8 cellular contexts compared by ENCODE assay signal in the genomic region with DNA sequence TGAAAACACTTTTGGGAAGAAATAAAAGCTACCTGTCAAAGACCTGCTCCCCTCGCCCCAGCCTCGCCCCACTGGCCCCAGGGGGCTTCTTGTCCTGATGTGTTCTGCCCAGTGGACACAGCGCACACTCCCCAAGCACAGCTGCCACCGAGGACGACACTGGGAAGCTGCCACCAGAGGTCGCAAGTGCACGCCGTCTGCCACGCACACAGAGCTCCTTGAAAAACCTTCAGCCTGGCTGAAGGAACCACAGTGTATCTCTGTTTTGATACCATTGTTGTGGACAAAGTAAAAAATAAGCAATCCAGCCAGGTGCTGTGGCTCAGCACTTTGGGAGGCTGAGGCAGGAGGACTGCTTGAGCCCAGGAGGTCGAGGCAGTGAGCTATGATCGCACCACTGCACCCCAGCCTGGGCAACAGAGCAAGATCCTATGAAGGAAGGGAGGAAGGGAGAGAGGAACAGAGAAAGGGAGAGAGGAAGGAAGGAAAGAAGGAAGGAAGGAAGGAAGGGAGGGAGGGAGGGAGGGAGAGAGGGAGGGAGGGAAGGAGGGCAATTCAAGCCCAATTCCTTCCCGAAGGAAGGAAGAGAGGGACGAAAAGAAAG. TPM values are rescaled to one million over a fixed set of nuclear protein-coding genes. Genes with fewer than 3 reads are reported as not detected.
A peak's percentile ranks its signal among the peaks of the same experiment; 100 is the strongest.
DNase-seq lines count a peak whose midpoint lies in the region; ATAC-seq and TF ChIP-seq lines count a peak whose summit lies in the region.

No MANE protein-coding gene starts in this region.

- DNase-seq in GM10266 (ENCODE audit: extremely low spot score) (peak; percentile 73), MM.1S (peak; percentile 73), SHP77 treated with DMSO at 0.1 percent for 48 hours (lab: John Stamatoyannopoulos, UW) (peak; percentile 40), posterior cingulate gyrus (peak; percentile 57 to 96 (median 81)), uterus (peak in 1 of 2 donors; percentile 35)
- peak; percentile 67 for DNase-seq in activated naive CD4-positive, alpha-beta T cell treated with Interleukin-2 at 50 U/mL for 16 hours

- no peak for TF ChIP-seq POLR2A in gastroesophageal sphincter (IDR thresholded peaks at IDR 0.05)
- TF ChIP-seq POLR2A in uterus (IDR thresholded peaks at IDR 0.05): no peak

- 18 to 35% methylated on average over 2 to 11 of the region's 13 CpGs for WGBS in gastroesophageal sphincter (ENCODE audit: low coverage in 1 of 2), 2 donors

- no peaks in the 10 kb centered on the region for H3K9me3 ChIP-seq in MM.1S (replicated peaks; ENCODE audit: insufficient read depth, low read length)
- H3K9me3 ChIP-seq in gastroesophageal sphincter: no peaks in the 10 kb centered on the region
- no peaks in the 10 kb centered on the region for H3K9me3 ChIP-seq in uterus

- H3K4me2 ChIP-seq in MM.1S (ENCODE audit: low read depth, low read length): no peak overlapping the region

- intact Hi-C loops in posterior cingulate gyrus (cut with DNase I) (loop anchor here (1.0 kb wide), 1 partner anchor 341 kb away; no protein-coding TSS in a partner anchor), uterus (cut with DNase I; ENCODE audit: low total_unique reads) (no loop called here)

- ATAC-seq in gastroesophageal sphincter (no peak), GM19324 (IDR thresholded peaks at IDR 0.05; ENCODE audit: low FRiP score, unreplicated experiment) (no peak)

- H3K36me3 ChIP-seq in MM.1S (replicated peaks; ENCODE audit: insufficient read depth, low read length) (no peaks in the 10 kb centered on the region), gastroesophageal sphincter (peaks cover 0 to 13% of the 10 kb centered on the region in 2 donors), uterus (no peaks in the 10 kb centered on the region)

- H3K27me3 ChIP-seq in MM.1S (replicated peaks; ENCODE audit: insufficient read depth, low read length) (no peaks in the 10 kb centered on the region), gastroesophageal sphincter (no peaks in the 10 kb centered on the region), uterus (no peaks in the 10 kb centered on the region)

- H3K4me3 ChIP-seq in MM.1S (ENCODE audit: low read length) (no peak overlapping the region), gastroesophageal sphincter (no peak overlapping the region), uterus (no peak overlapping the region)

- no peak for TF ChIP-seq EP300 in gastroesophageal sphincter (IDR thresholded peaks at IDR 0.05)

- no peak overlapping the region for H2AFZ ChIP-seq in MM.1S (ENCODE audit: low read length)

- no peaks in the 10 kb centered on the region for H3F3A ChIP-seq in MM.1S (ENCODE audit: insufficient read depth, low read length)

- H3K9ac ChIP-seq in MM.1S (ENCODE audit: low read length): no peak overlapping the region

- no peaks in the 10 kb centered on the region for H3K9me2 ChIP-seq in MM.1S (replicated peaks; ENCODE audit: insufficient read depth, low read length)

- H3K4me1 ChIP-seq in MM.1S (ENCODE audit: low read length) (no peaks in the 10 kb centered on the region), gastroesophageal sphincter (no peaks in the 10 kb centered on the region), uterus (no peaks in the 10 kb centered on the region)

- no peaks in the 10 kb centered on the region for H3K79me2 ChIP-seq in MM.1S (ENCODE audit: low read length)

- H3K27ac ChIP-seq in MM.1S (ENCODE audit: low read length) (no peak overlapping the region), gastroesophageal sphincter (no peak overlapping the region), uterus (no peak overlapping the region)

- TF ChIP-seq CTCF in GM10266 (IDR thresholded peaks at IDR 0.05; ENCODE audit: control insufficient read depth, insufficient read depth, low read depth, missing control alignments) (peak; percentile 92), MM.1S (IDR thresholded peaks at IDR 0.05; ENCODE audit: low read length) (peak; percentile 87), gastroesophageal sphincter (IDR thresholded peaks at IDR 0.05) (peak in 3 of 4 experiments; percentile 33 to 80 (median 61)), uterus (IDR thresholded peaks at IDR 0.05) (peak; percentile 31 to 64 (median 40))

- no peaks in the 10 kb centered on the region for H4K20me1 ChIP-seq in MM.1S (ENCODE audit: insufficient read depth, low read length)

RNA-seq across cellular contexts. Expression of gene CEBPG, which starts 57.3 kb away (rescaled TPM):
- total RNA-seq in gastroesophageal sphincter (10 to 100 TPM; 23.8 to 34.9 (median 26.2) TPM), uterus (10 to 100 TPM; 10.3 to 33.3 (median 25.5) TPM)

Comparison
In these comparisons a context has a peak if more than half of its experiments do, and no peak if none do; other contexts are left out.
1. CTCF ChIP-seq: peak in every context shown above with its lines; median percentile 92 in GM10266; 87 in MM.1S; 61 in gastroesophageal sphincter; 40 in uterus.